In the genomic region with DNA sequence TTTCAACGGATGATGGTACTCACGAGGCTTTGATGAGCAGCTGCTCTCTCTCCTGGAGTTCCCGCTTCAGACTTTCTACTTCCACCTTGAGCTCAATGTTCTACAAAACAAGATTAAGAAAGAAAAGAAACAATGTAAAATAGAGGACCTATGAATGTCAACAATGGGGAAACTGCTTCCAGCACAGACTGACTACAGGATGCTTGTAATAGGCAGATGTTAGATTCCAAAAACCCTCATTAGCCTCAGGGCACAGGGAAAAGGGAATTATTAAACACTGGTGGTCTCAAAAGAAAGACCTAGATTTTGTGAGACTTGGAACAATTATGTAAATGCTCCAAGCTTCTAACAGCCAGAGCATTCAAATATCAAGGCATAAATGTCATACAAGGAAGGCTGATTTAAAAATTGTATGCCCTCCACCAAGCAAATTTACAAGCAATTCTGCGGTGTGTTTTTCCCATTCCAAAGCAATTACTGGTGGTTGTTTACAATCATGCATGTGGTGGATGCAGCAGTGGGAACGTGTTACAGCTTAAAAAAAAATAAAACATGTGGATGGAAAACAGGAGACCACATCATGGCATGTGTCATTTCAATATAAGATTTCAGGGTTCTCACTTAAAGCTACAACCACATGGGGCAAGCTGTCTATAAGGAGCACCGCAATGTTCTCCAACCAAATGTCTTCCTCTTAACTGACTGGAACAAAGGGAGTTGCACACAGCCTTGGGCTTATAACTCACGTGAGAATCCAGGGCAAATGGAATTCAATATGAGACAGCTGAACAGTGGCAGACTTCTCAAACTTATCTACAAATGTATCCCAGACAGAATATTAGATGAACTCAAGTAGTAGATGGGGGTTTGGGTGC, we compare ENCODE assay signal across 1 cellular context.
TF ChIP-seq lines count a peak whose summit lies in the region.

No MANE protein-coding gene starts in this region.

TF ChIP-seq in WTC11, 78 proteins besides CTCF, POLR2A, EP300 and RAD21 (continued from another document):
- TF ChIP-seq, protein P1, sequence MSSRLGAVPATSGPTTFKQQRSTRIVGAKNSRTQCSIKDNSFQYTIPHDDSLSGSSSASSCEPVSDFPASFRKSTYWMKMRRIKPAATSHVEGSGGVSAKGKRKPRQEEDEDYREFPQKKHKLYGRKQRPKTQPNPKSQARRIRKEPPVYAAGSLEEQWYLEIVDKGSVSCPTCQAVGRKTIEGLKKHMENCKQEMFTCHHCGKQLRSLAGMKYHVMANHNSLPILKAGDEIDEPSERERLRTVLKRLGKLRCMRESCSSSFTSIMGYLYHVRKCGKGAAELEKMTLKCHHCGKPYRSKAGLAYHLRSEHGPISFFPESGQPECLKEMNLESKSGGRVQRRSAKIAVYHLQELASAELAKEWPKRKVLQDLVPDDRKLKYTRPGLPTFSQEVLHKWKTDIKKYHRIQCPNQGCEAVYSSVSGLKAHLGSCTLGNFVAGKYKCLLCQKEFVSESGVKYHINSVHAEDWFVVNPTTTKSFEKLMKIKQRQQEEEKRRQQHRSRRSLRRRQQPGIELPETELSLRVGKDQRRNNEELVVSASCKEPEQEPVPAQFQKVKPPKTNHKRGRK (CRISPR knock-in tag; IDR thresholded peaks at IDR 0.05; ENCODE audit: borderline replicate concordance): no peak
